9 cellular contexts compared by ENCODE assay signal in genomic region chr6:47741807-47742206, GRCh38. TPM values are rescaled to one million over a fixed set of nuclear protein-coding genes. Genes with fewer than 3 reads are reported as not detected.
A peak's percentile ranks its signal among the peaks of the same experiment; 100 is the strongest.
DNase-seq lines count a peak whose midpoint lies in the region; ATAC-seq and TF ChIP-seq lines count a peak whose summit lies in the region.
"Had no signal": no experiment of that assay in that cellular context is flagged by ENCODE, and none has a peak within 500 bp of the region (broad histone marks: within the 10 kb centered on the region; RNA-seq: fewer than 3 reads in every experiment).

No MANE protein-coding gene starts in this region.

- TF ChIP-seq EP300 in sigmoid colon (IDR thresholded peaks at IDR 0.05) (no peak), SK-N-SH (IDR thresholded peaks at IDR 0.05; ENCODE audit: borderline replicate concordance in 1 of 2, low read depth in 1 of 2, low read length in 1 of 2) (no peak)

- WGBS in sigmoid colon, 2 donors = 18 to 59% methylated on average over 2 of the region's 2 CpGs
- 0% methylated on average over 2 of the region's 2 CpGs for WGBS in SK-N-SH (ENCODE audit: low lambda C conversion rate)

- H3K9me3 ChIP-seq in sigmoid colon (no peaks in the 10 kb centered on the region), SK-N-SH (no peaks in the 10 kb centered on the region)

- CTCF ChIA-PET in SK-N-SH (lab: Yijun Ruan, JAX) = no interaction called here

- H3K4me1 ChIP-seq in sigmoid colon = peaks cover 0 to 7% (median 3%) of the 10 kb centered on the region in 4 donors
- H3K4me1 ChIP-seq in SK-N-SH (ENCODE audit: control insufficient read depth in 1 of 2, insufficient read depth in 2 of 2, low read depth in 1 of 2, low read length in 1 of 2) = no peaks in the 10 kb centered on the region

- no peaks in the 10 kb centered on the region for H4K20me1 ChIP-seq in SK-N-SH (ENCODE audit: insufficient read depth)

- no peaks in the 10 kb centered on the region for H3K9me2 ChIP-seq in SK-N-SH

- intact Hi-C loops in sigmoid colon (cut with DNase I) = no loop called here

- no peaks in the 10 kb centered on the region for H3F3A ChIP-seq in SK-N-SH (replicated peaks; ENCODE audit: insufficient read depth)

- no peak overlapping the region for H3K4me2 ChIP-seq in SK-N-SH

- H3K4me3 ChIP-seq in astrocyte of the spinal cord (ENCODE audit: low read depth, low read length) (no peak overlapping the region), sigmoid colon (no peak overlapping the region), SK-N-SH (ENCODE audit: low read depth in 2 of 2, low read length in 1 of 2) (no peak overlapping the region)

- H3K79me2 ChIP-seq in SK-N-SH (ENCODE audit: insufficient read depth) = no peaks in the 10 kb centered on the region

- H3K36me3 ChIP-seq in sigmoid colon = no peaks in the 10 kb centered on the region
- H3K36me3 ChIP-seq in SK-N-SH (replicated peaks in 1 of 2; ENCODE audit: control insufficient read depth in 1 of 2, insufficient read depth in 2 of 2, low read length in 1 of 2) = no peaks in the 10 kb centered on the region

- in situ Hi-C loops in astrocyte of the spinal cord (cut with HindIII; ENCODE audit: low sequenced_read_pairs) = no loop called here

- TF ChIP-seq CTCF in astrocyte of the spinal cord (IDR thresholded peaks at IDR 0.05; ENCODE audit: low read depth, low read length) = no peak
- no peak for TF ChIP-seq CTCF in sigmoid colon (IDR thresholded peaks at IDR 0.05)
- no peak for TF ChIP-seq CTCF in SK-N-SH (IDR thresholded peaks at IDR 0.05)

- H3K9ac ChIP-seq in SK-N-SH = no peak overlapping the region

- ATAC-seq in GM18505 (IDR thresholded peaks at IDR 0.05; ENCODE audit: unreplicated experiment) (peak; percentile 79), HG02798 (IDR thresholded peaks at IDR 0.05; ENCODE audit: poor library complexity, unreplicated experiment) (peak; percentile 75), HG03342 (IDR thresholded peaks at IDR 0.05; ENCODE audit: unreplicated experiment) (no peak)

- H3K27me3 ChIP-seq in sigmoid colon (no peaks in the 10 kb centered on the region), SK-N-SH (ENCODE audit: insufficient read depth) (no peaks in the 10 kb centered on the region; the same call in 1 of the 2 replicates)

- H2AFZ ChIP-seq in SK-N-SH (ENCODE audit: low read depth) = no peak overlapping the region

- POLR2A ChIA-PET in SK-N-SH (lab: Yijun Ruan, JAX) = no interaction called here

- H3K27ac ChIP-seq in sigmoid colon = peak overlapping the region in 1 of 4 donors; percentile 43
- H3K27ac ChIP-seq in SK-N-SH (ENCODE audit: low read depth in 2 of 2, low read length in 1 of 2) = no peak overlapping the region

- TF ChIP-seq POLR2A in GM18505 (IDR thresholded peaks at IDR 0.05; ENCODE audit: borderline replicate concordance, extremely low read depth, insufficient read depth, insufficient read length) = no peak
- TF ChIP-seq POLR2A in sigmoid colon (IDR thresholded peaks at IDR 0.05) = no peak

- TF ChIP-seq RAD21 in SK-N-SH (IDR thresholded peaks at IDR 0.05; ENCODE audit: low read length) = no peak

- DNase-seq in astrocyte of the spinal cord (ENCODE audit: low read depth, low spot score) (peak; percentile 44), myocyte (ENCODE audit: low read depth) (peak; percentile 56), sigmoid colon (no peak), SK-N-SH (no peak)
- DNase-seq in stimulated activated naive CD4-positive, alpha-beta T cell (lab: John Stamatoyannopoulos, UW) = no peak
- DNase-seq: activated naive CD8-positive, alpha-beta T cell treated with anti-CD3 and anti-CD28 coated beads, Interleukin-2, amount 10 ng/mL, durations not matched to agents 7 days and 5 days had no signal

TF ChIP-seq in SK-N-SH, 30 proteins besides CTCF, POLR2A, EP300 and RAD21:
- TF ChIP-seq IRF3 (IDR thresholded peaks at IDR 0.05; ENCODE audit: low read depth, low read length) (no peak), EZH2phosphoT487 (IDR thresholded peaks at IDR 0.05; ENCODE audit: borderline replicate concordance, low read depth) (no peak), POLR2AphosphoS5 (IDR thresholded peaks at IDR 0.05; ENCODE audit: low read depth, low read length) (no peak), REST (IDR thresholded peaks at IDR 0.05; ENCODE audit: low read depth, low read length) (no peak), FOXJ3 (CRISPR knock-in tag; IDR thresholded peaks at IDR 0.05) (no peak), GATA2 (CRISPR knock-in tag; IDR thresholded peaks at IDR 0.05) (no peak), ZBTB33 (IDR thresholded peaks at IDR 0.05; ENCODE audit: borderline replicate concordance, low read depth) (no peak), RXRA (IDR thresholded peaks at IDR 0.05; ENCODE audit: borderline replicate concordance, low read depth) (no peak), RCOR1 (IDR thresholded peaks at IDR 0.05; ENCODE audit: low read length) (no peak)

RNA-seq across cellular contexts. Expression of gene OPN5, which starts 40.0 kb away (rescaled TPM):
- not detected in 2 replicates for total RNA-seq in myocyte
- 0.34 TPM for polyA plus RNA-seq in myocyte (2012)
- not detected for total RNA-seq in sigmoid colon
- not detected for polyA plus RNA-seq in sigmoid colon
- polyA plus RNA-seq in SK-N-SH (2012; rRNA removed) = not detected in 2 replicates
- polyA plus RNA-seq in SK-N-SH (2012; cell fraction: cytosol; rRNA removed) = under 0.01 TPM in 1 of 2 replicates, not detected in the other
- not detected in 2 replicates for polyA plus RNA-seq in SK-N-SH (2012; cell fraction: nucleus; rRNA removed)
- total RNA-seq: activated naive CD8-positive, alpha-beta T cell treated with anti-CD3 and anti-CD28 coated beads, Interleukin-2, amount 10 ng/mL, durations not matched to agents 7 days and 5 days had no signal

RNA-seq across cellular contexts. Expression of gene ADGRF4, which starts 43.4 kb away (rescaled TPM):
- total RNA-seq in myocyte (not detected in 2 replicates), sigmoid colon (under 1 TPM in 1 of 4 donors, not detected in 3; 0.28 TPM)
- not detected for polyA plus RNA-seq in myocyte (2012)
- polyA plus RNA-seq in sigmoid colon (1 to 10 TPM in 2 of 3 donors, under 1 TPM in 1; 0.46 to 1.5 (median 1.2) TPM), SK-N-SH (2012; rRNA removed) (not detected in 2 replicates)
- polyA plus RNA-seq in SK-N-SH (2012; cell fraction: cytosol; rRNA removed) = 0.01 TPM in 2 replicates
- 0.01 TPM in 1 of 2 replicates, not detected in the other for polyA plus RNA-seq in SK-N-SH (2012; cell fraction: nucleus; rRNA removed)
- total RNA-seq: activated naive CD8-positive, alpha-beta T cell treated with anti-CD3 and anti-CD28 coated beads, Interleukin-2, amount 10 ng/mL, durations not matched to agents 7 days and 5 days had no signal

Comparison
In these comparisons a context has a peak if more than half of its experiments do, and no peak if none do; other contexts are left out.
1. DNase-seq: peak in astrocyte of the spinal cord (single experiment) and myocyte (single experiment); none in stimulated activated naive CD4-positive, alpha-beta T cell (0 of 6), sigmoid colon (single experiment) and SK-N-SH (single experiment).